In the genomic region with DNA sequence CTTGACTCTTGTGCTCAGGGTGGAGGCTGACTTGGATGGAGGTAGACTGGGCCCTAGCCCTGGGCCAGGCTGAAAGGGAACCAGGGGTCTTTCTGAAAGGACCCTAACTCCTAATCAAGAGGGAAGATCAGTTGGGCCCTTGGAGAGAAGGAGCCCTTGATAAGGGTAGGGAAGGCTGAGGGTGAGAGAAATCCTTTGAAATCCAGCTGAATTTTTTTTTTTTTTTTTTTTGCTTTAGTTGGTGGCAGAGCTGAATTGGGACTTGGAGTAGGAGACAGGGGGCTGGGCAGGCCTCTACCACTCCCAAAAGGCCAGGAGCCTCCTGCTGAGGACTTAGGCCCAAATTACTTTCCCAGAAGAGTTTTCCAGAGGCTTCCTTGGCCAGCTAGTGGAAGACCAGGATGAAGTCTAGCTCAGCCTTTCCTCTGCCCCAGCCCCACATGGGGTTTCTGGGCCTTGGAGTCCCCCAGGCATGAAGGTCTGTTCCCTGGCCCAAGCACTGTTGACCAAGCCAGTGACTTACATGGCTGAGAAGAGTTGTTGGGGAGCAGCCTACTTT, we compare ENCODE assay signal across 20 cellular contexts. TPM values are rescaled to one million over a fixed set of nuclear protein-coding genes. Genes with fewer than 3 reads are reported as not detected.
DNase-seq lines count a peak whose midpoint lies in the region; ATAC-seq, FAIRE-seq and TF ChIP-seq lines count a peak whose summit lies in the region.
"Had no signal": no experiment of that assay in that cellular context is flagged by ENCODE, and none has a peak within 500 bp of the region (broad histone marks: within the 10 kb centered on the region; RNA-seq: fewer than 3 reads in every experiment).

No MANE protein-coding gene starts in this region.

- no peak for TF ChIP-seq POLR2A in H54 (IDR thresholded peaks at IDR 0.05; ENCODE audit: low read depth, low read length)

- DNase-seq in Calu3 (no peak), WERI-Rb-1 (no peak), H54 (ENCODE audit: insufficient read length, low spot score) (no peak)
- no peak for DNase-seq in stimulated activated effector memory CD8-positive, alpha-beta T cell treated with anti-CD3 and anti-CD28 coated beads, Interleukin-12 subunit alpha, Interleukin-12 subunit beta, amount 100 ng/mL, for 72 hours (ENCODE audit: low spot score in 2 of 2)
- DNase-seq: activated CD4-positive, alpha-beta T cell treated with anti-CD3 and anti-CD28 coated beads, Interleukin-2, amount 50 U/mL, for 1 hour; activated naive CD4-positive, alpha-beta T cell treated with anti-CD3 and anti-CD28 coated beads, Interleukin-2, amount 50 U/mL, for 16 hours; cortex of kidney; DMS153; erythroblast; glutamatergic neuron; Karpas-422; NCI-H1105 treated with DMSO at 0.1 percent for 48 hours; NCI-H82; nucleus accumbens; right cardiac atrium had no signal

- H3K36me3 Mint-ChIP-seq in Calu3 (ENCODE audit: insufficient read depth, unreplicated experiment) (peaks cover 99% of the 10 kb centered on the region), brain (no peaks in the 10 kb centered on the region)
- no peaks in the 10 kb centered on the region for H3K36me3 Mint-ChIP-seq in stimulated activated effector memory CD8-positive, alpha-beta T cell treated with anti-CD3 and anti-CD28 coated beads, Interleukin-12 subunit alpha, Interleukin-12 subunit beta, amount 100 ng/mL, for 72 hours

- H3K9me3 Mint-ChIP-seq in Calu3 (ENCODE audit: low read depth, unreplicated experiment): no peaks in the 10 kb centered on the region
- peaks cover 0 to 14% (median 0%) of the 10 kb centered on the region in 5 experiments for H3K9me3 Mint-ChIP-seq in brain
- no peaks in the 10 kb centered on the region for H3K9me3 Mint-ChIP-seq in stimulated activated effector memory CD8-positive, alpha-beta T cell treated with anti-CD3 and anti-CD28 coated beads, Interleukin-12 subunit alpha, Interleukin-12 subunit beta, amount 100 ng/mL, for 72 hours

- H3K4me3 Mint-ChIP-seq in Calu3 (ENCODE audit: low read depth, unreplicated experiment) (peak overlapping the region; percentile 88), brain (peak overlapping the region in 3 of 5 experiments; percentile 59 to 90 (median 83))
- no peak overlapping the region for H3K4me3 Mint-ChIP-seq in stimulated activated effector memory CD8-positive, alpha-beta T cell treated with anti-CD3 and anti-CD28 coated beads, Interleukin-12 subunit alpha, Interleukin-12 subunit beta, amount 100 ng/mL, for 72 hours

- H3K27me3 Mint-ChIP-seq in Calu3 (ENCODE audit: unreplicated experiment) (no peaks in the 10 kb centered on the region), brain (no peaks in the 10 kb centered on the region)

- peak overlapping the region; percentile 79 for H3K27ac ChIP-seq in mesodermal cell (ENCODE audit: low read depth, low read length, severe bottlenecking)
- no peak overlapping the region for H3K27ac ChIP-seq in WERI-Rb-1
- H3K27ac ChIP-seq: BLaER1 had no signal

- peaks cover 78% of the 10 kb centered on the region for H3K4me1 Mint-ChIP-seq in Calu3 (ENCODE audit: low read depth, unreplicated experiment)
- H3K4me1 Mint-ChIP-seq in brain: peaks cover 18% of the 10 kb centered on the region
- H3K4me1 Mint-ChIP-seq in stimulated activated effector memory CD8-positive, alpha-beta T cell treated with anti-CD3 and anti-CD28 coated beads, Interleukin-12 subunit alpha, Interleukin-12 subunit beta, amount 100 ng/mL, for 72 hours: peaks cover 48% of the 10 kb centered on the region

- CTCF ChIA-PET in Calu3 (lab: Charles Lee): interaction anchor here (0.6 to 1.3 kb wide), 4 partner anchors 10 to 375 kb away, joined by 3 to 5 read pairs (median 4); no protein-coding TSS in a partner anchor

- intact Hi-C loops in Calu3 (cut with micrococcal nuclease; ENCODE audit: unreplicated experiment): no loop called here

- H3K4me3 ChIP-seq in mesodermal cell (ENCODE audit: extremely low read depth, insufficient read depth, low read length, poor library complexity, severe bottlenecking): peak overlapping the region; percentile 14
- H3K4me3 ChIP-seq in WERI-Rb-1 (ENCODE audit: low read depth, low read length): no peak overlapping the region
- H3K4me3 ChIP-seq: BLaER1 had no signal

- H3K9me3 ChIP-seq in mesodermal cell (ENCODE audit: control insufficient read depth, low read length) (no peaks in the 10 kb centered on the region), WERI-Rb-1 (ENCODE audit: severe bottlenecking) (peaks cover 6% of the 10 kb centered on the region)
- H3K9me3 ChIP-seq: BLaER1 had no signal

- FAIRE-seq in H54 (lab: Jason Lieb, UNC): no peak

- no peak for ATAC-seq in stimulated activated effector memory CD8-positive, alpha-beta T cell treated with anti-CD3 and anti-CD28 coated beads, Interleukin-12 subunit alpha, Interleukin-12 subunit beta, amount 100 ng/mL, for 72 hours
- ATAC-seq in HG02885 (IDR thresholded peaks at IDR 0.05; ENCODE audit: poor library complexity, unreplicated experiment) (no peak), GM21717 (IDR thresholded peaks at IDR 0.05; ENCODE audit: unreplicated experiment) (no peak)
- ATAC-seq: right cardiac atrium had no signal

- H3K36me3 ChIP-seq in mesodermal cell (ENCODE audit: control insufficient read depth, insufficient read depth, low read length) (no peaks in the 10 kb centered on the region), WERI-Rb-1 (no peaks in the 10 kb centered on the region)
- H3K36me3 ChIP-seq: BLaER1 had no signal

- H3K27ac Mint-ChIP-seq in Calu3 (ENCODE audit: unreplicated experiment): peak overlapping the region; percentile 95
- H3K27ac Mint-ChIP-seq in brain: peak overlapping the region in 2 of 5 experiments; percentile 52 to 97
- H3K27ac Mint-ChIP-seq in stimulated activated effector memory CD8-positive, alpha-beta T cell treated with anti-CD3 and anti-CD28 coated beads, Interleukin-12 subunit alpha, Interleukin-12 subunit beta, amount 100 ng/mL, for 72 hours: peak overlapping the region; percentile 27

- peaks cover 95% of the 10 kb centered on the region for H3K27me3 ChIP-seq in WERI-Rb-1 (ENCODE audit: insufficient read depth, low read depth, severe bottlenecking)

- BruUV-seq in Calu3 (replicated peaks; lab: Mats Ljungman, UMichigan): no TSS peak

- TF ChIP-seq CTCF in Calu3 (IDR thresholded peaks at IDR 0.05; ENCODE audit: unreplicated experiment) (no peak), brain (conservative IDR thresholded peaks at IDR 0.05) (no peak), WERI-Rb-1 (IDR thresholded peaks at IDR 0.05; ENCODE audit: low read depth, low read length) (no peak)

- H3K4me1 ChIP-seq in mesodermal cell (ENCODE audit: control insufficient read depth, insufficient read depth, low read length, poor library complexity, severe bottlenecking): peaks cover 41% of the 10 kb centered on the region

RNA-seq across cellular contexts. Expression of a gene that starts 0.6 kb away (rescaled TPM):
- total RNA-seq in Calu3 (2022): 151 and 154 TPM in 2 replicates
- polyA plus RNA-seq in brain (ENCODE audit: insufficient read depth, low read depth, low replicate concordance): 41.6 TPM
- polyA plus RNA-seq in mesodermal cell (2013, experiment 1 of 2): 28.7 TPM
- polyA plus RNA-seq in mesodermal cell (2013, experiment 2 of 2): 27.8 TPM

RNA-seq across cellular contexts. Expression of a gene that starts 2.9 kb away (rescaled TPM):
- 47.2 and 48.5 TPM in 2 replicates for total RNA-seq in Calu3 (2022)
- 234 TPM for polyA plus RNA-seq in brain (ENCODE audit: insufficient read depth, low read depth, low replicate concordance)
- polyA plus RNA-seq in mesodermal cell (2013, experiment 1 of 2): 13.7 TPM
- 15.0 TPM for polyA plus RNA-seq in mesodermal cell (2013, experiment 2 of 2)

RNA-seq across cellular contexts. Expression of a gene that starts 12.5 kb away (rescaled TPM):
- total RNA-seq in Calu3 (2022): 28.0 and 31.1 TPM in 2 replicates
- 30.3 TPM for polyA plus RNA-seq in brain (ENCODE audit: insufficient read depth, low read depth, low replicate concordance)
- 6.6 TPM for polyA plus RNA-seq in mesodermal cell (2013, experiment 1 of 2)
- 7.8 TPM for polyA plus RNA-seq in mesodermal cell (2013, experiment 2 of 2)

RNA-seq across cellular contexts. Expression of a gene that starts 14.1 kb away (rescaled TPM):
- 140 and 144 TPM in 2 replicates for total RNA-seq in Calu3 (2022)
- polyA plus RNA-seq in brain (ENCODE audit: insufficient read depth, low read depth, low replicate concordance): 31.9 TPM
- 38.9 TPM for polyA plus RNA-seq in mesodermal cell (2013, experiment 1 of 2)
- 49.8 TPM for polyA plus RNA-seq in mesodermal cell (2013, experiment 2 of 2)

RNA-seq across cellular contexts. Expression of a gene that starts 20.1 kb away (rescaled TPM):
- total RNA-seq in Calu3 (2022): 30.2 and 31.3 TPM in 2 replicates
- polyA plus RNA-seq in brain (ENCODE audit: insufficient read depth, low read depth, low replicate concordance): 37.1 TPM
- 10.4 TPM for polyA plus RNA-seq in mesodermal cell (2013, experiment 1 of 2)
- 19.8 TPM for polyA plus RNA-seq in mesodermal cell (2013, experiment 2 of 2)
